ENCODE assay signal across 18 cellular contexts in genomic region chr2:235478609-235479008, GRCh38.
"Had no signal": no experiment of that assay in that cellular context is flagged by ENCODE, and none has a peak within 500 bp of the region (broad histone marks: within the 10 kb centered on the region; RNA-seq: fewer than 3 reads in every experiment).

No MANE protein-coding gene starts in this region.

- H3K4me2 ChIP-seq: smooth muscle cell had no signal

- ATAC-seq: activated CD4-positive, alpha-beta T cell treated with anti-CD3 and anti-CD28 coated beads for 36 hours; activated CD8-positive, alpha-beta memory T cell treated with anti-CD3 and anti-CD28 coated beads, Interleukin-2, amount 10 ng/mL, durations not matched to agents 7 days and 5 days; activated CD8-positive, alpha-beta T cell treated with anti-CD3 and anti-CD28 coated beads, Interleukin-2, amount 10 ng/mL, durations not matched to agents 7 days and 5 days; activated naive CD4-positive, alpha-beta T cell treated with anti-CD3 and anti-CD28 coated beads, Interleukin-2, amount 50 U/mL, for 72 hours; foreskin keratinocyte; heart right ventricle; naive thymus-derived CD4-positive, alpha-beta T cell; stimulated activated naive B cell treated with anti-CD40 and anti-IgM and Interleukin-4, amounts not matched to agents 10 μg/mL and 1 μg/mL and 100 μg/mL, for 72 hours had no signal

- H3K27me3 ChIP-seq: esophagus muscularis mucosa, ovary had no signal

- H3K36me3 ChIP-seq: esophagus muscularis mucosa, heart right ventricle, ovary, prostate gland, tibial nerve had no signal

- H3K27ac ChIP-seq: esophagus muscularis mucosa, foreskin keratinocyte, heart right ventricle, ovary, prostate gland, tibial nerve had no signal

- H3K4me3 ChIP-seq: esophagus muscularis mucosa, heart right ventricle, ovary, prostate gland, smooth muscle cell, tibial nerve had no signal

- H3K4me1 ChIP-seq: foreskin keratinocyte, heart right ventricle, prostate gland, tibial nerve had no signal

- DNase-seq: activated CD4-positive, alpha-beta T cell treated with anti-CD3 and anti-CD28 coated beads for 36 hours; activated CD4-positive, CD25-positive, alpha-beta regulatory T cell; activated CD8-positive, alpha-beta memory T cell treated with anti-CD3 and anti-CD28 coated beads, Interleukin-2, amount 10 ng/mL, durations not matched to agents 7 days and 5 days; activated CD8-positive, alpha-beta T cell treated with anti-CD3 and anti-CD28 coated beads, Interleukin-2, amount 10 ng/mL, durations not matched to agents 7 days and 5 days; activated naive CD4-positive, alpha-beta T cell; activated T-cell treated with anti-CD3 and anti-CD28 coated beads, Interleukin-2, amount 50 U/mL, for 48 hours; foreskin keratinocyte; heart right ventricle; midbrain; naive thymus-derived CD4-positive, alpha-beta T cell; ovary; stimulated activated CD4-positive, alpha-beta T cell treated with anti-CD3 and anti-CD28 coated beads, Interleukin-2, amount 100 ng/mL, for 24 hours; stimulated activated naive B cell treated with anti-CD40 and anti-IgM and Interleukin-4, amounts not matched to agents 10 μg/mL and 1 μg/mL and 100 μg/mL, for 72 hours had no signal

- H3K9me3 ChIP-seq: esophagus muscularis mucosa, ovary, prostate gland had no signal
